Comparison of ENCODE assay signal across 1 cellular context in genomic region chr2:74816540-74817331, GRCh38.
TF ChIP-seq lines count a peak whose summit lies in the region.

No MANE protein-coding gene starts in this region.

TF ChIP-seq in HepG2, 621 proteins besides CTCF, POLR2A, EP300 and RAD21 (continued from another document and continues in another):
- TF ChIP-seq YEATS4 (CRISPR knock-in tag; IDR thresholded peaks at IDR 0.05; ENCODE audit: borderline replicate concordance) = no peak
- no peak for TF ChIP-seq DBP (CRISPR knock-in tag; IDR thresholded peaks at IDR 0.05; ENCODE audit: not compliant biosample characterization)
- peak; percentile 97 for TF ChIP-seq ZNF263 (CRISPR knock-in tag; IDR thresholded peaks at IDR 0.05)
- no peak; the same call in 1 of the 2 replicates for TF ChIP-seq ZFY (CRISPR knock-in tag; IDR thresholded peaks at IDR 0.05)
- no peak for TF ChIP-seq THYN1 (CRISPR knock-in tag; IDR thresholded peaks at IDR 0.05; ENCODE audit: borderline replicate concordance, low read depth)
- no peak for TF ChIP-seq ZNF678 (CRISPR knock-in tag; IDR thresholded peaks at IDR 0.05)
- no peak for TF ChIP-seq ZNF570 (CRISPR knock-in tag; IDR thresholded peaks at IDR 0.05; ENCODE audit: borderline replicate concordance)
- TF ChIP-seq ZKSCAN1 (IDR thresholded peaks at IDR 0.05; ENCODE audit: low read length) = no peak
- TF ChIP-seq KDM2A (CRISPR knock-in tag; IDR thresholded peaks at IDR 0.05; ENCODE audit: borderline replicate concordance, low read depth) = 0 out of 2 replicates have a peak, but pooled peaks have one; percentile 39
- peak; percentile 83; the same call in 1 of the 2 replicates for TF ChIP-seq RXRB (CRISPR knock-in tag; IDR thresholded peaks at IDR 0.05; ENCODE audit: borderline replicate concordance)
- no peak for TF ChIP-seq JUN (CRISPR knock-in tag; IDR thresholded peaks at IDR 0.05)
- TF ChIP-seq GABPA (IDR thresholded peaks at IDR 0.05; ENCODE audit: low read depth, low read length) = no peak
- TF ChIP-seq GABPA (CRISPR knock-in tag; IDR thresholded peaks at IDR 0.05; ENCODE audit: low read depth) = no peak
- no peak for TF ChIP-seq TOPORS (CRISPR knock-in tag; IDR thresholded peaks at IDR 0.05)
- TF ChIP-seq SATB2 (CRISPR knock-in tag; IDR thresholded peaks at IDR 0.05) = no peak
- TF ChIP-seq HDAC1 (CRISPR knock-in tag; IDR thresholded peaks at IDR 0.05) = 0 out of 2 replicates have a peak, but pooled peaks have one; percentile 61
- TF ChIP-seq NONO (IDR thresholded peaks at IDR 0.05) = no peak
- TF ChIP-seq NONO (CRISPR knock-in tag; conservative IDR thresholded peaks at IDR 0.05) = peak; percentile 40; the same call in 1 of the 2 replicates
- TF ChIP-seq ZFP36L1 (CRISPR knock-in tag; IDR thresholded peaks at IDR 0.05) = 0 out of 2 replicates have a peak, but pooled peaks have one; percentile 39
- TF ChIP-seq ZNF746 (CRISPR knock-in tag; IDR thresholded peaks at IDR 0.05) = peak; percentile 42; the same call in 1 of the 2 replicates
- no peak for TF ChIP-seq FOXA1 (IDR thresholded peaks at IDR 0.05)
- peak; percentile 68 for TF ChIP-seq FOXA1 (CRISPR knock-in tag; IDR thresholded peaks at IDR 0.05)
- TF ChIP-seq MXI1 (IDR thresholded peaks at IDR 0.05; ENCODE audit: borderline replicate concordance, low read depth, low read length) = no peak
- TF ChIP-seq ZSCAN9 (CRISPR knock-in tag; IDR thresholded peaks at IDR 0.05; ENCODE audit: borderline replicate concordance) = 0 out of 2 replicates have a peak, but pooled peaks have one; percentile 69
- TF ChIP-seq CREB3 (CRISPR knock-in tag; IDR thresholded peaks at IDR 0.05) = no peak
- no peak for TF ChIP-seq NFE2 (CRISPR knock-in tag; IDR thresholded peaks at IDR 0.05)
- TF ChIP-seq HCFC1 (IDR thresholded peaks at IDR 0.05; ENCODE audit: low read depth, low read length) = no peak
- TF ChIP-seq PAX8 (CRISPR knock-in tag; IDR thresholded peaks at IDR 0.05; ENCODE audit: borderline replicate concordance) = no peak
- no peak; the same call in 1 of the 2 replicates for TF ChIP-seq CSRNP1 (CRISPR knock-in tag; IDR thresholded peaks at IDR 0.05)
- no peak for TF ChIP-seq CBX2 (IDR thresholded peaks at IDR 0.05; ENCODE audit: low read depth, low read length)
- TF ChIP-seq CBX2 (CRISPR knock-in tag; IDR thresholded peaks at IDR 0.05; ENCODE audit: low read depth) = peak; percentile 51; the same call in 1 of the 2 replicates
- no peak for TF ChIP-seq ZNF713 (CRISPR knock-in tag; IDR thresholded peaks at IDR 0.05)
- no peak for TF ChIP-seq ATF4 (CRISPR knock-in tag; IDR thresholded peaks at IDR 0.05)
- TF ChIP-seq ZNF256 (CRISPR knock-in tag; conservative IDR thresholded peaks at IDR 0.05) = no peak
- TF ChIP-seq CREBL2 (CRISPR knock-in tag; IDR thresholded peaks at IDR 0.05; ENCODE audit: borderline replicate concordance) = no peak
- no peak for TF ChIP-seq BRF2 (CRISPR knock-in tag; IDR thresholded peaks at IDR 0.05)
- no peak for TF ChIP-seq PHF20 (CRISPR knock-in tag; IDR thresholded peaks at IDR 0.05)
- no peak for TF ChIP-seq ZNF672 (CRISPR knock-in tag; IDR thresholded peaks at IDR 0.05)
- TF ChIP-seq KDM4B (CRISPR knock-in tag; IDR thresholded peaks at IDR 0.05) = peak; percentile 26; the same call in 1 of the 2 replicates
- TF ChIP-seq ZNF142 (CRISPR knock-in tag; IDR thresholded peaks at IDR 0.05) = no peak
- TF ChIP-seq ZSCAN21 (CRISPR knock-in tag; IDR thresholded peaks at IDR 0.05; ENCODE audit: borderline replicate concordance) = no peak; the same call in 1 of the 2 replicates
- no peak for TF ChIP-seq ZNF674 (CRISPR knock-in tag; IDR thresholded peaks at IDR 0.05; ENCODE audit: low read depth)
- TF ChIP-seq ZNF619 (CRISPR knock-in tag; IDR thresholded peaks at IDR 0.05) = no peak
- TF ChIP-seq ZNF513 (CRISPR knock-in tag; conservative IDR thresholded peaks at IDR 0.05) = no peak
- TF ChIP-seq ZNF691 (CRISPR knock-in tag; IDR thresholded peaks at IDR 0.05; ENCODE audit: borderline replicate concordance, low read depth) = no peak
- no peak for TF ChIP-seq HINFP (CRISPR knock-in tag; IDR thresholded peaks at IDR 0.05; ENCODE audit: low read depth)
- TF ChIP-seq HDAC2 (CRISPR knock-in tag; IDR thresholded peaks at IDR 0.05) = peak; percentile 94
- no peak for TF ChIP-seq FOXM1 (CRISPR knock-in tag; IDR thresholded peaks at IDR 0.05)
- no peak for TF ChIP-seq ZBTB43 (CRISPR knock-in tag; conservative IDR thresholded peaks at IDR 0.05)
- TF ChIP-seq PLSCR1 (CRISPR knock-in tag; IDR thresholded peaks at IDR 0.05; ENCODE audit: borderline replicate concordance) = no peak
- TF ChIP-seq JARID2 (CRISPR knock-in tag; IDR thresholded peaks at IDR 0.05; ENCODE audit: insufficient replicate concordance) = no peak
- TF ChIP-seq MEIS1 (CRISPR knock-in tag; IDR thresholded peaks at IDR 0.05; ENCODE audit: borderline replicate concordance) = no peak
